8 cellular contexts compared by ENCODE assay signal in genomic region chr17:32341857-32342602, GRCh38.
DNase-seq lines count a peak whose midpoint lies in the region; ATAC-seq and TF ChIP-seq lines count a peak whose summit lies in the region.

Gene C17orf75, minus strand, starts transcription at chr17:32342173. Its CDS starts 34 bp downstream, at chr17:32342139.

- ATAC-seq in HG02623 (IDR thresholded peaks at IDR 0.05; ENCODE audit: unreplicated experiment) = peak; percentile 88

- TF ChIP-seq CTCF in GM12864 (IDR thresholded peaks at IDR 0.05; ENCODE audit: low read depth, low read length, missing control alignments) = no peak
- no peak for TF ChIP-seq CTCF in astrocyte of the cerebellum (IDR thresholded peaks at IDR 0.05; ENCODE audit: low read depth, low read length, missing control alignments)

- H3K4me3 ChIP-seq in GM12864 (ENCODE audit: low read depth, low read length) (peak within 1 kb of the TSS; percentile 57), astrocyte of the cerebellum (ENCODE audit: low read depth, low read length) (peak within 1 kb of the TSS; percentile 47)

- in situ Hi-C loops in astrocyte of the cerebellum (cut with HindIII; ENCODE audit: low sequenced_read_pairs) = no loop called here

- DNase-seq in GM12864 (ENCODE audit: low read depth) (peak; percentile 42), NCI-H128 (lab: John Stamatoyannopoulos, UW; ENCODE audit: unreplicated experiment) (peak; percentile 34), T1000 (lab: John Stamatoyannopoulos, UW) (peak; percentile 63), astrocyte of the cerebellum (ENCODE audit: low read depth) (no peak), hypothalamus (lab: John Stamatoyannopoulos, UW) (peak in 49 of 51 donors; percentile 31 to 83 (median 67)), retina (peak; percentile 90), epidermal melanocyte (ENCODE audit: insufficient read length, low spot score) (no peak)

Comparison
In these comparisons a context has a peak if more than half of its experiments do, and no peak if none do; other contexts are left out.
1. DNase-seq: peak in GM12864 (single experiment), NCI-H128 (single experiment), T1000 (single experiment), hypothalamus (49 of 51) and retina (single experiment); none in astrocyte of the cerebellum (single experiment) and epidermal melanocyte (single experiment).